ENCODE assay signal across 8 cellular contexts in the genomic region with DNA sequence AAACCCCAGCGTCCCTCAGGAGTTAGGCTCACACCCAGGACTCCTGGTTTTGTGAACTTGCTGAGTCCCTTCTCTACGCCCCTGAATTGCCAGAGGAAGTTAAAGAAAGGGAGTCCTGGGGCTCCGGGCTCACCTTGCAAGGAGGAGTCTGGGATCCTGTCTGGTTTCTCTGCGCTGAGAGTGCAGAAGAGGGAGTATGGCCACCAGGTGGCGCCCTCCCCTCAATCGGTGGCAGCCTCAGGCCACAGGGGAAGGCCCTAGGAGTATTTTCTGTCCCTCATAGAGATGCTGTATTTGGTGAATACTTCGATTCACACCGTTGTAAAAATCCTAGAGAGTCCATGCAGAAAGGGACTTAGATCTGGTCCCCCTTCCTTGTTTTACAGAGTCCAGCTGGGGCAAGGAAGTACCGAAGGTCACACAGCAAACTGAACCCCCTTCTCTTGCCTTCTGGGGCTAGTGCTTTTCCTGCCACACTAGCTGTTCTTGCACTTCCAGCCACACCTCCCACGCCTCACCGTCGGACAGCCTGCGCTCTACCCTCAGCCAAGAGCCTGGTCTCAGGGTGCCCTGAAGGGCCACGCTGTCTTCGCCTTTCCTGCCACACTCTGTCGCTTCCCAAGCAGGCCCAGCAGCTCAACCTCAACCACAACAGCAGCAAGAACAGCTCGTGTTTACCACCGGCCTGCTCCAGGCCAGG. TPM values are rescaled to one million over a fixed set of nuclear protein-coding genes. Genes with fewer than 3 reads are reported as not detected.
DNase-seq lines count a peak whose midpoint lies in the region; ATAC-seq, FAIRE-seq and TF ChIP-seq lines count a peak whose summit lies in the region.

No MANE protein-coding gene starts in this region.

- H3K4me2 ChIP-seq in A549 (no peak overlapping the region), HepG2 (ENCODE audit: low read depth, low read length) (peak overlapping the region; percentile 58)

- TF ChIP-seq EP300 in A549 (IDR thresholded peaks at IDR 0.05) = no peak
- TF ChIP-seq EP300 in HepG2 (IDR thresholded peaks at IDR 0.05; ENCODE audit: low read depth in 2 of 2, low read length in 2 of 2) = no peak
- TF ChIP-seq EP300 in HepG2 (CRISPR knock-in tag; IDR thresholded peaks at IDR 0.05; ENCODE audit: borderline replicate concordance) = no peak

- peaks cover 29% of the 10 kb centered on the region for H3K4me1 ChIP-seq in A549
- peaks cover 54% of the 10 kb centered on the region for H3K4me1 ChIP-seq in HepG2 (ENCODE audit: insufficient read depth, low read length)

- no peaks in the 10 kb centered on the region for H4K20me1 ChIP-seq in HepG2 (ENCODE audit: insufficient read depth, low read length)

- in situ Hi-C loops in HepG2 (cut with HindIII; ENCODE audit: extremely low pct_ligation_motif_present, low pct_unique_long_range_greater_than_20kb) = loop anchor here (5.0 kb wide), 1 partner anchor 139 kb away; no protein-coding TSS in a partner anchor

- intact Hi-C loops in HepG2 (cut with micrococcal nuclease; ENCODE audit: unreplicated experiment) = loop anchor here (1.0 to 5.0 kb wide), 3 partner anchors 45 to 396 kb away; no protein-coding TSS in a partner anchor

- H3K4me3 ChIP-seq in A549 (no peak overlapping the region), HepG2 (replicated peaks in 1 of 3; ENCODE audit: insufficient read depth in 1 of 3, low read depth in 2 of 3, low read length in 3 of 3) (peak overlapping the region in 1 of 3 experiments; percentile 23; a peak in 1 of 6 replicates)

- DNase-seq in A549 (ENCODE audit: low read depth in 1 of 2, low spot score in 1 of 2) (peak; percentile 65 to 94), NCI-H1694 (lab: John Stamatoyannopoulos, UW) (peak; percentile 64), HepG2 (ENCODE audit: low spot score) (peak; percentile 31)
- DNase-seq in activated CD4-positive, CD25-positive, alpha-beta regulatory T cell (lab: John Stamatoyannopoulos, UW) = peak; percentile 50 to 76 (median 60)
- peak; percentile 44 for DNase-seq in central memory CD4-positive, alpha-beta T cell
- DNase-seq in stimulated activated CD4-positive, alpha-beta T cell treated with anti-CD3 and anti-CD28 coated beads, TNF-alpha, amount 100 ng/mL, for 1 hour (ENCODE audit: low read depth in 3 of 3, low spot score in 1 of 3) = peak in 2 of 3 donors; percentile 39 to 74

- no peak overlapping the region for H3K27ac ChIP-seq in A549
- no peak overlapping the region for H3K27ac ChIP-seq in HepG2 (ENCODE audit: extremely low read length, insufficient read depth, low read length)

- ATAC-seq in A549 (peak; percentile 94 to 98), GM18502 (IDR thresholded peaks at IDR 0.05; ENCODE audit: poor library complexity, unreplicated experiment) (peak; percentile 97), HG02852 (IDR thresholded peaks at IDR 0.05; ENCODE audit: unreplicated experiment) (peak; percentile 98), HepG2 (peak; percentile 96)

- H3K36me3 ChIP-seq in HepG2 (replicated peaks in 1 of 2; ENCODE audit: control insufficient read depth in 1 of 2, insufficient read depth in 2 of 2, low read length in 2 of 2) = no peaks in the 10 kb centered on the region

- 0 out of 2 replicates have a peak overlapping the region, but pooled peaks have one; percentile 20 for H3K9ac ChIP-seq in HepG2 (ENCODE audit: insufficient read depth, low read depth, low read length)

- TF ChIP-seq CTCF in A549 (IDR thresholded peaks at IDR 0.05) = peak; percentile 93
- TF ChIP-seq CTCF in HepG2 (CRISPR knock-in tag; IDR thresholded peaks at IDR 0.05) = peak; percentile 88

- FAIRE-seq in A549 (lab: Jason Lieb, UNC) (no peak), HepG2 (lab: Jason Lieb, UNC) (peak; percentile 63)

- no TSS peak for BruUV-seq in HepG2 (replicated peaks; lab: Mats Ljungman, UMichigan)

- no peaks in the 10 kb centered on the region for H3K79me2 ChIP-seq in HepG2 (ENCODE audit: insufficient read depth, low read length)

- H3K27me3 ChIP-seq in HepG2 (ENCODE audit: control insufficient read depth in 1 of 2, insufficient read depth in 2 of 2, low read length in 2 of 2) = peaks cover 2 to 29% of the 10 kb centered on the region in 2 experiments; a peak in 3 of 5 replicates

- POLR2A ChIA-PET in A549 (lab: Yijun Ruan, JAX) (no interaction called here), HepG2 (lab: Yijun Ruan, JAX) (no interaction called here)

- TF ChIP-seq POLR2A in A549 (IDR thresholded peaks at IDR 0.05; ENCODE audit: low read length) = no peak
- TF ChIP-seq POLR2A in HepG2 (IDR thresholded peaks at IDR 0.05; ENCODE audit: insufficient read depth in 1 of 2, low read depth in 2 of 2, low read length in 2 of 2) = no peak

- TF ChIP-seq RAD21 in A549 (conservative IDR thresholded peaks at IDR 0.05 in 1 of 2, IDR thresholded peaks at IDR 0.05 in 1 of 2) (peak; percentile 87 to 93), HepG2 (CRISPR knock-in tag; IDR thresholded peaks at IDR 0.05) (peak; percentile 67; the same call in 1 of the 2 replicates)

- CTCF ChIA-PET in A549 (lab: Yijun Ruan, JAX) = interaction anchor here (0.7 to 19.7 kb wide), 56 partner anchors 9 to 493 kb away, joined by 3 to 304 read pairs (median 5); no protein-coding TSS in a partner anchor
- CTCF ChIA-PET in HepG2 (lab: Yijun Ruan, JAX; ENCODE audit: low intra/inter-chr PET ratio, low total read pairs) = interaction anchor here (0.8 to 2.6 kb wide), 3 partner anchors 46 to 173 kb away, joined by 3 to 32 read pairs (median 3); no protein-coding TSS in a partner anchor

- H3K9me3 ChIP-seq in A549 (no peaks in the 10 kb centered on the region), HepG2 (ENCODE audit: low read length) (no peaks in the 10 kb centered on the region)

- H2AFZ ChIP-seq in HepG2 (ENCODE audit: low read length) = no peak overlapping the region

- 37% methylated on average over 18 of the region's 18 CpGs for WGBS in A549 (ENCODE audit: missing lambda C conversion rate)
- 19% methylated on average over 16 of the region's 18 CpGs for WGBS in HepG2 (ENCODE audit: low lambda C conversion rate)

RNA-seq across cellular contexts. Expression of a gene that starts 10.2 kb away (rescaled TPM):
- polyA plus RNA-seq in A549 (2011; rRNA removed) (0.04 and 0.08 TPM in 2 replicates), A549 (2017; fragmentation: RNase III; extraction: RNeasy Plus Mini Kit Qiagen cat#74134 plus additional on column Dnase treatment) (0.05 TPM in 1 of 3 replicates, not detected in the others), HepG2 (2011; rRNA removed) (not detected in 2 replicates)
- 0.16 and 0.39 TPM in 2 replicates for polyA plus RNA-seq in A549 (2012; cell fraction: cytosol; rRNA removed)
- 0.20 TPM in 1 of 2 replicates, not detected in the other for polyA plus RNA-seq in A549 (2012; cell fraction: nucleus; rRNA removed)
- not detected in 2 replicates for polyA minus RNA-seq in A549 (2011; rRNA and poly(A)+ RNA removed)
- not detected in 2 replicates for total RNA-seq in HepG2 (2016; rRNA removed; fragmentation: Illumina TruSeq; extraction: Trizol)
- not detected in 2 replicates for total RNA-seq in HepG2 (2016; cell fraction: cytosol; rRNA removed; fragmentation: Illumina TruSeq; extraction: Trizol; ENCODE audit: low read depth)
- not detected in 2 replicates for total RNA-seq in HepG2 (2016; cell fraction: insoluble cytoplasmic fraction; rRNA removed; fragmentation: Illumina TruSeq; extraction: Trizol)
- not detected in 2 replicates for total RNA-seq in HepG2 (2016; cell fraction: membrane; rRNA removed; fragmentation: Illumina TruSeq; extraction: Trizol)
- total RNA-seq in HepG2 (2016; cell fraction: nucleus; rRNA removed; fragmentation: Illumina TruSeq; extraction: Trizol) = not detected in 2 replicates
- polyA plus RNA-seq in HepG2 (2011; cell fraction: cytosol; rRNA removed) = not detected in 2 replicates
- not detected in 2 replicates for polyA plus RNA-seq in HepG2 (2011; cell fraction: nucleus; rRNA removed)
- polyA plus RNA-seq in HepG2 (2012) = not detected in 2 replicates
- not detected in 2 replicates for polyA plus RNA-seq in HepG2 (2016; cell fraction: cytosol; fragmentation: Illumina TruSeq; extraction: Trizol; ENCODE audit: low read depth)
- polyA plus RNA-seq in HepG2 (2016; cell fraction: insoluble cytoplasmic fraction; fragmentation: Illumina TruSeq; extraction: Trizol; ENCODE audit: low read depth) = not detected in 2 replicates
- polyA plus RNA-seq in HepG2 (2016; cell fraction: membrane; fragmentation: Illumina TruSeq; extraction: Trizol; ENCODE audit: low read depth) = not detected in 2 replicates
- not detected in 2 replicates for polyA plus RNA-seq in HepG2 (2016; cell fraction: nucleus; fragmentation: Illumina TruSeq; extraction: Trizol; ENCODE audit: insufficient read depth, low read depth)
- polyA minus RNA-seq in HepG2 (2011; rRNA and poly(A)+ RNA removed; ENCODE audit: low replicate concordance) = not detected in 2 replicates
- not detected in 2 replicates for polyA minus RNA-seq in HepG2 (2011; cell fraction: cytosol; rRNA and poly(A)+ RNA removed)
- not detected in 2 replicates for polyA minus RNA-seq in HepG2 (2011; cell fraction: nucleus; rRNA and poly(A)+ RNA removed)

RNA-seq across cellular contexts. Expression of a gene that starts 22.0 kb away (rescaled TPM):
- polyA plus RNA-seq in A549 (2011; rRNA removed) (40.8 and 50.3 TPM in 2 replicates), A549 (2017; fragmentation: RNase III; extraction: RNeasy Plus Mini Kit Qiagen cat#74134 plus additional on column Dnase treatment) (23.5 to 25.3 TPM (median 24.9 TPM) in 3 replicates), HepG2 (2011; rRNA removed) (22.7 and 27.9 TPM in 2 replicates)
- polyA plus RNA-seq in A549 (2012; cell fraction: cytosol; rRNA removed) = 19.1 and 19.2 TPM in 2 replicates
- 6.5 and 8.6 TPM in 2 replicates for polyA plus RNA-seq in A549 (2012; cell fraction: nucleus; rRNA removed)
- 11.7 and 14.5 TPM in 2 replicates for polyA minus RNA-seq in A549 (2011; rRNA and poly(A)+ RNA removed)
- total RNA-seq in HepG2 (2016; rRNA removed; fragmentation: Illumina TruSeq; extraction: Trizol) = 35.1 and 37.2 TPM in 2 replicates
- total RNA-seq in HepG2 (2016; cell fraction: cytosol; rRNA removed; fragmentation: Illumina TruSeq; extraction: Trizol; ENCODE audit: low read depth) = 43.5 and 52.9 TPM in 2 replicates
- 29.8 and 32.1 TPM in 2 replicates for total RNA-seq in HepG2 (2016; cell fraction: insoluble cytoplasmic fraction; rRNA removed; fragmentation: Illumina TruSeq; extraction: Trizol)
- 68.1 and 69.8 TPM in 2 replicates for total RNA-seq in HepG2 (2016; cell fraction: membrane; rRNA removed; fragmentation: Illumina TruSeq; extraction: Trizol)
- 18.6 and 21.2 TPM in 2 replicates for total RNA-seq in HepG2 (2016; cell fraction: nucleus; rRNA removed; fragmentation: Illumina TruSeq; extraction: Trizol)
- 13.3 and 17.8 TPM in 2 replicates for polyA plus RNA-seq in HepG2 (2011; cell fraction: cytosol; rRNA removed)
- 11.4 and 19.9 TPM in 2 replicates for polyA plus RNA-seq in HepG2 (2011; cell fraction: nucleus; rRNA removed)
- 25.2 and 38.3 TPM in 2 replicates for polyA plus RNA-seq in HepG2 (2012)
- polyA plus RNA-seq in HepG2 (2016; cell fraction: cytosol; fragmentation: Illumina TruSeq; extraction: Trizol; ENCODE audit: low read depth) = 53.9 and 56.6 TPM in 2 replicates
- 37.5 and 38.4 TPM in 2 replicates for polyA plus RNA-seq in HepG2 (2016; cell fraction: insoluble cytoplasmic fraction; fragmentation: Illumina TruSeq; extraction: Trizol; ENCODE audit: low read depth)
- 62.1 and 69.0 TPM in 2 replicates for polyA plus RNA-seq in HepG2 (2016; cell fraction: membrane; fragmentation: Illumina TruSeq; extraction: Trizol; ENCODE audit: low read depth)
- 35.7 and 47.1 TPM in 2 replicates for polyA plus RNA-seq in HepG2 (2016; cell fraction: nucleus; fragmentation: Illumina TruSeq; extraction: Trizol; ENCODE audit: insufficient read depth, low read depth)
- polyA minus RNA-seq in HepG2 (2011; rRNA and poly(A)+ RNA removed; ENCODE audit: low replicate concordance) = 6.8 and 18.8 TPM in 2 replicates
- polyA minus RNA-seq in HepG2 (2011; cell fraction: cytosol; rRNA and poly(A)+ RNA removed) = 7.7 and 13.8 TPM in 2 replicates
- polyA minus RNA-seq in HepG2 (2011; cell fraction: nucleus; rRNA and poly(A)+ RNA removed) = 8.1 and 9.5 TPM in 2 replicates
